In the genomic region with DNA sequence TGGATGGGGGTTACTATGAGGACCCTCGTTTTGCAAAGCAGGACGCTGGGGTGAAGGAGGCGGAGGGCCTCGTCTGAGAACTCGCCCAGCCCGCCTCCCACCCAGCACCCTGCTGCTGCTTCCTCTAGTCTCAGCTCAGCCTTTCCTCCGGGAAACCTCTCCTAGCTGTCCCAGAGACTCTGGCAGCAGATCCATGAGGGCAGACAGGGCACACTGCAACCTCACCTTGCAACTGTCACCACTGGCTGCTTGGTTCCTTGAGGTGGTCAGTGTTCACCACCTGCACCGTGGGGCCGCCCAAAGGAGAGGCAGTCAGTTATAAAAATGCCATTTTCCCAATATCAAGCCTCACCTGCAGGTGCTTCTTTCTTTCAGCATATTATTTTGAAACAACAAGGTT, we compare ENCODE assay signal across 14 cellular contexts. TPM values are rescaled to one million over a fixed set of nuclear protein-coding genes. Genes with fewer than 3 reads are reported as not detected.
DNase-seq lines count a peak whose midpoint lies in the region; ATAC-seq and TF ChIP-seq lines count a peak whose summit lies in the region.
"Had no signal": no experiment of that assay in that cellular context is flagged by ENCODE, and none has a peak within 500 bp of the region (broad histone marks: within the 10 kb centered on the region; RNA-seq: fewer than 3 reads in every experiment).

No MANE protein-coding gene starts in this region.

- ATAC-seq in natural killer cell treated with Interleukin-12 subunit alpha and Interleukin-12 subunit beta and Interleukin-15 and Interleukin-18, amount 100 ng/mL, for 72 hours = peak in 1 of 2 donors; percentile 54
- ATAC-seq in natural killer cell = no peak
- ATAC-seq in HG02588 (IDR thresholded peaks at IDR 0.05; ENCODE audit: unreplicated experiment) = peak; percentile 7
- peak; percentile 8 for ATAC-seq in HG03378 (IDR thresholded peaks at IDR 0.05; ENCODE audit: unreplicated experiment)
- ATAC-seq in stimulated activated naive B cell treated with anti-CD40 and anti-IgM and Interleukin-4, amounts not matched to agents 10 μg/mL and 1 μg/mL and 100 μg/mL, for 72 hours (replicated peaks) = peak; percentile 28 to 29
- ATAC-seq in HG03039 (IDR thresholded peaks at IDR 0.05; ENCODE audit: unreplicated experiment) = no peak
- ATAC-seq: heart right ventricle had no signal

- H3K4me1 Mint-ChIP-seq in natural killer cell treated with Interleukin-12 subunit alpha and Interleukin-12 subunit beta and Interleukin-15 and Interleukin-18, amount 100 ng/mL, for 72 hours (ENCODE audit: low read depth in 2 of 2) = peaks cover 5 to 16% of the 10 kb centered on the region in 2 donors
- no peaks in the 10 kb centered on the region for H3K4me1 Mint-ChIP-seq in natural killer cell
- peaks cover 15 to 18% of the 10 kb centered on the region in 2 donors for H3K4me1 Mint-ChIP-seq in stimulated activated naive B cell treated with anti-CD40 and anti-IgM and Interleukin-4, amounts not matched to agents 10 μg/mL and 1 μg/mL and 100 μg/mL, for 72 hours
- H3K4me1 Mint-ChIP-seq: activated B cell treated with CpG ODN at 0.5 μM for 24 hours had no signal

- intact Hi-C loops in natural killer cell (cut with micrococcal nuclease) = no loop called here

- H3K4me3 Mint-ChIP-seq in natural killer cell treated with Interleukin-12 subunit alpha and Interleukin-12 subunit beta and Interleukin-15 and Interleukin-18, amount 100 ng/mL, for 72 hours = peak overlapping the region; percentile 51
- H3K4me3 Mint-ChIP-seq in natural killer cell = no peak overlapping the region
- H3K4me3 Mint-ChIP-seq in stimulated activated naive B cell treated with anti-CD40 and anti-IgM and Interleukin-4, amounts not matched to agents 10 μg/mL and 1 μg/mL and 100 μg/mL, for 72 hours = no peak overlapping the region
- H3K4me3 Mint-ChIP-seq: activated B cell treated with CpG ODN at 0.5 μM for 24 hours had no signal

- no peak for DNase-seq in natural killer cell treated with Interleukin-12 subunit alpha and Interleukin-12 subunit beta and Interleukin-15 and Interleukin-18, amount 100 ng/mL, for 72 hours (ENCODE audit: low spot score)
- no peak for DNase-seq in natural killer cell
- no peak for DNase-seq in stimulated activated naive B cell treated with anti-CD40 and anti-IgM and Interleukin-4, amounts not matched to agents 10 μg/mL and 1 μg/mL and 100 μg/mL, for 72 hours
- no peak for DNase-seq in NCI-H1436 (lab: John Stamatoyannopoulos, UW)
- no peak for DNase-seq in HuH-7 (ENCODE audit: low spot score)
- DNase-seq: activated B cell treated with CpG ODN at 0.5 μM for 24 hours; Calu3; heart right ventricle; NK-92 treated with Interleukin-12 subunit alpha and Interleukin-12 subunit beta, amount 100 ng/mL, for 24 hours; occipital lobe; spleen had no signal

- H3K27me3 Mint-ChIP-seq in natural killer cell treated with Interleukin-12 subunit alpha and Interleukin-12 subunit beta and Interleukin-15 and Interleukin-18, amount 100 ng/mL, for 72 hours = peaks cover 15 to 54% of the 10 kb centered on the region in 2 donors
- H3K27me3 Mint-ChIP-seq in natural killer cell (ENCODE audit: low read depth in 2 of 2) = peaks cover 7 to 8% of the 10 kb centered on the region in 2 donors
- H3K27me3 Mint-ChIP-seq in stimulated activated naive B cell treated with anti-CD40 and anti-IgM and Interleukin-4, amounts not matched to agents 10 μg/mL and 1 μg/mL and 100 μg/mL, for 72 hours = peaks cover 36 to 42% of the 10 kb centered on the region in 2 donors

- H3K36me3 Mint-ChIP-seq in natural killer cell treated with Interleukin-12 subunit alpha and Interleukin-12 subunit beta and Interleukin-15 and Interleukin-18, amount 100 ng/mL, for 72 hours = no peaks in the 10 kb centered on the region
- no peaks in the 10 kb centered on the region for H3K36me3 Mint-ChIP-seq in natural killer cell
- H3K36me3 Mint-ChIP-seq in stimulated activated naive B cell treated with anti-CD40 and anti-IgM and Interleukin-4, amounts not matched to agents 10 μg/mL and 1 μg/mL and 100 μg/mL, for 72 hours = no peaks in the 10 kb centered on the region

- TF ChIP-seq CTCF in natural killer cell (IDR thresholded peaks at IDR 0.05) = no peak

- no peaks in the 10 kb centered on the region for H3K9me3 Mint-ChIP-seq in natural killer cell treated with Interleukin-12 subunit alpha and Interleukin-12 subunit beta and Interleukin-15 and Interleukin-18, amount 100 ng/mL, for 72 hours
- no peaks in the 10 kb centered on the region for H3K9me3 Mint-ChIP-seq in natural killer cell
- no peaks in the 10 kb centered on the region for H3K9me3 Mint-ChIP-seq in stimulated activated naive B cell treated with anti-CD40 and anti-IgM and Interleukin-4, amounts not matched to agents 10 μg/mL and 1 μg/mL and 100 μg/mL, for 72 hours
- H3K9me3 Mint-ChIP-seq: activated B cell treated with CpG ODN at 0.5 μM for 24 hours had no signal

- H3K27ac Mint-ChIP-seq in natural killer cell treated with Interleukin-12 subunit alpha and Interleukin-12 subunit beta and Interleukin-15 and Interleukin-18, amount 100 ng/mL, for 72 hours = no peak overlapping the region
- no peak overlapping the region for H3K27ac Mint-ChIP-seq in natural killer cell
- H3K27ac Mint-ChIP-seq in stimulated activated naive B cell treated with anti-CD40 and anti-IgM and Interleukin-4, amounts not matched to agents 10 μg/mL and 1 μg/mL and 100 μg/mL, for 72 hours = no peak overlapping the region
- H3K27ac Mint-ChIP-seq: activated B cell treated with CpG ODN at 0.5 μM for 24 hours had no signal

RNA-seq across cellular contexts. Expression of a gene that starts 45.6 kb away (rescaled TPM):
- total RNA-seq in natural killer cell treated with Interleukin-12 subunit alpha and Interleukin-12 subunit beta and Interleukin-15 and Interleukin-18, amount 100 ng/mL, for 72 hours = not detected
- not detected for total RNA-seq in natural killer cell
- total RNA-seq: activated B cell treated with CpG ODN at 0.5 μM for 24 hours had no signal

Comparison
In these comparisons a context has a peak if more than half of its experiments do, and no peak if none do; other contexts are left out.
1. ATAC-seq: peak in HG02588 (single experiment), HG03378 (single experiment) and stimulated activated naive B cell treated with anti-CD40 and anti-IgM and Interleukin-4, amounts not matched to agents 10 μg/mL and 1 μg/mL and 100 μg/mL, for 72 hours (2 of 2); none in natural killer cell (0 of 3) and HG03039 (single experiment).